ENCODE assay signal across 17 cellular contexts in genomic region chrX:108064613-108065012, GRCh38. TPM values are rescaled to one million over a fixed set of nuclear protein-coding genes. Genes with fewer than 3 reads are reported as not detected.
A peak's percentile ranks its signal among the peaks of the same experiment; 100 is the strongest.
DNase-seq lines count a peak whose midpoint lies in the region; ATAC-seq and TF ChIP-seq lines count a peak whose summit lies in the region.
"Had no signal": no experiment of that assay in that cellular context is flagged by ENCODE, and none has a peak within 500 bp of the region (broad histone marks: within the 10 kb centered on the region; RNA-seq: fewer than 3 reads in every experiment).

No MANE protein-coding gene starts in this region.

- H3K27me3 ChIP-seq in ascending aorta = no peaks in the 10 kb centered on the region
- H3K27me3 ChIP-seq: Peyer's patch had no signal

- peaks cover 11% of the 10 kb centered on the region for H3K36me3 Mint-ChIP-seq in activated T-helper 17 cell treated with anti-CD3 and anti-CD28 coated beads, Interleukin-2, amount 50 U/mL, for 72 hours (ENCODE audit: low read depth)

- H3K4me1 Mint-ChIP-seq in activated T-helper 17 cell treated with anti-CD3 and anti-CD28 coated beads, Interleukin-2, amount 50 U/mL, for 72 hours = no peaks in the 10 kb centered on the region

- H3K27ac ChIP-seq in ascending aorta = no peak overlapping the region
- H3K27ac ChIP-seq: Peyer's patch had no signal

- no peaks in the 10 kb centered on the region for H3K36me3 ChIP-seq in ascending aorta
- H3K36me3 ChIP-seq: Peyer's patch had no signal

- no peak overlapping the region for H3K4me3 Mint-ChIP-seq in activated T-helper 17 cell treated with anti-CD3 and anti-CD28 coated beads, Interleukin-2, amount 50 U/mL, for 72 hours
- H3K4me3 Mint-ChIP-seq: T-helper 1 cell treated with Interleukin-12 subunit alpha and Interleukin-12 subunit beta and Interleukin-4 antibody, amounts not matched to agents 30 μg/mL and 1 μg/mL, for 36 hours had no signal

- intact Hi-C loops in ascending aorta (cut with DNase I) = no loop called here

- no peak overlapping the region for H3K4me3 ChIP-seq in ascending aorta
- H3K4me3 ChIP-seq: Peyer's patch had no signal

- H3K9me3 ChIP-seq in ascending aorta = no peaks in the 10 kb centered on the region
- H3K9me3 ChIP-seq: Peyer's patch had no signal

- DNase-seq in NCI-H2107 (lab: John Stamatoyannopoulos, UW) (no peak), ascending aorta (ENCODE audit: low spot score in 2 of 2) (no peak), NCI-H1436 (lab: John Stamatoyannopoulos, UW) (no peak)
- DNase-seq: KBM-7, NCI-H1048, NCI-H187, NCI-H2171, Peyer's patch, SHP77 had no signal

- ATAC-seq in GM18498 (IDR thresholded peaks at IDR 0.05; ENCODE audit: unreplicated experiment) (peak; percentile 62), GM19023 (IDR thresholded peaks at IDR 0.05; ENCODE audit: unreplicated experiment) (peak; percentile 60), HG03342 (IDR thresholded peaks at IDR 0.05; ENCODE audit: unreplicated experiment) (peak; percentile 57)
- peak; percentile 28 for ATAC-seq in activated T-helper 17 cell treated with anti-CD3 and anti-CD28 coated beads, Interleukin-2, amount 50 U/mL, for 72 hours (replicated peaks)
- ATAC-seq: HCT116, SK-N-SH treated with all-trans-retinoic acid at 6 μM for 48 hours had no signal

- H3K27ac Mint-ChIP-seq in activated T-helper 17 cell treated with anti-CD3 and anti-CD28 coated beads, Interleukin-2, amount 50 U/mL, for 72 hours = no peak overlapping the region
- H3K27ac Mint-ChIP-seq: T-helper 1 cell treated with Interleukin-12 subunit alpha and Interleukin-12 subunit beta and Interleukin-4 antibody, amounts not matched to agents 30 μg/mL and 1 μg/mL, for 36 hours had no signal

- TF ChIP-seq CTCF in ascending aorta (IDR thresholded peaks at IDR 0.05) = no peak

- H3K9me3 Mint-ChIP-seq in activated T-helper 17 cell treated with anti-CD3 and anti-CD28 coated beads, Interleukin-2, amount 50 U/mL, for 72 hours = no peaks in the 10 kb centered on the region
- H3K9me3 Mint-ChIP-seq: T-helper 1 cell treated with Interleukin-12 subunit alpha and Interleukin-12 subunit beta and Interleukin-4 antibody, amounts not matched to agents 30 μg/mL and 1 μg/mL, for 36 hours had no signal

- H3K27me3 Mint-ChIP-seq in activated T-helper 17 cell treated with anti-CD3 and anti-CD28 coated beads, Interleukin-2, amount 50 U/mL, for 72 hours = no peaks in the 10 kb centered on the region

- H3K4me1 ChIP-seq in ascending aorta = no peaks in the 10 kb centered on the region
- H3K4me1 ChIP-seq: Peyer's patch had no signal

RNA-seq across cellular contexts. Expression of gene VSIG1, which starts 19.7 kb away (rescaled TPM):
- 1 to 10 TPM in 1 of 2 donors, under 1 TPM in 1; 0.71 to 1.4 TPM for total RNA-seq in activated T-helper 17 cell treated with anti-CD3 and anti-CD28 coated beads, Interleukin-2, amount 50 U/mL, for 72 hours
- 2.9 TPM for total RNA-seq in ascending aorta
- total RNA-seq: NCI-H460 had no signal

RNA-seq across cellular contexts. Expression of gene PSMD10, which starts 26.7 kb away (rescaled TPM):
- total RNA-seq in activated T-helper 17 cell treated with anti-CD3 and anti-CD28 coated beads, Interleukin-2, amount 50 U/mL, for 72 hours = 10 to 100 TPM; 39.3 to 43.4 TPM
- total RNA-seq in ascending aorta = 11.5 TPM

RNA-seq across cellular contexts. Expression of gene ATG4A, which starts 27.0 kb away (rescaled TPM):
- 10 to 100 TPM in 1 of 2 donors, 1 to 10 TPM in 1; 9.0 to 11.8 TPM for total RNA-seq in activated T-helper 17 cell treated with anti-CD3 and anti-CD28 coated beads, Interleukin-2, amount 50 U/mL, for 72 hours
- 15.0 TPM for total RNA-seq in ascending aorta
